In genomic region chr22:17258015-17258827, GRCh38 we compare ENCODE assay signal across 9 cellular contexts. TPM values are rescaled to one million over a fixed set of nuclear protein-coding genes. Genes with fewer than 3 reads are reported as not detected.
DNase-seq lines count a peak whose midpoint lies in the region; ATAC-seq lines count a peak whose summit lies in the region.
"Had no signal": no experiment of that assay in that cellular context is flagged by ENCODE, and none has a peak within 500 bp of the region (broad histone marks: within the 10 kb centered on the region; RNA-seq: fewer than 3 reads in every experiment).

No MANE protein-coding gene starts in this region.

- intact Hi-C loops in left ventricle myocardium superior (cut with micrococcal nuclease) = no loop called here

- H3K27me3 Mint-ChIP-seq in activated T-cell treated with anti-CD3 and anti-CD28 coated beads, Interleukin-2, amount 50 U/mL, for 4 hours (ENCODE audit: low read depth) = no peaks in the 10 kb centered on the region

- ATAC-seq in GM21367 (IDR thresholded peaks at IDR 0.05; ENCODE audit: unreplicated experiment) (peak; percentile 82), HG03571 (IDR thresholded peaks at IDR 0.05; ENCODE audit: unreplicated experiment) (peak; percentile 88), left ventricle myocardium superior (peak; percentile 95)
- peak; percentile 86 to 90 for ATAC-seq in activated T-cell treated with anti-CD3 and anti-CD28 coated beads, Interleukin-2, amount 50 U/mL, for 4 hours

- peak overlapping the region; percentile 35 for H3K4me3 Mint-ChIP-seq in activated T-cell treated with anti-CD3 and anti-CD28 coated beads, Interleukin-2, amount 50 U/mL, for 4 hours

- no peaks in the 10 kb centered on the region for H3K27me3 ChIP-seq in skeletal muscle tissue (ENCODE audit: control insufficient read depth in 3 of 3, insufficient read depth in 3 of 3, low read length in 3 of 3)
- H3K27me3 ChIP-seq: SJSA1 had no signal

- no peaks in the 10 kb centered on the region for H3K36me3 Mint-ChIP-seq in activated T-cell treated with anti-CD3 and anti-CD28 coated beads, Interleukin-2, amount 50 U/mL, for 4 hours (ENCODE audit: insufficient read depth)

- H3K4me3 ChIP-seq in skeletal muscle tissue (ENCODE audit: low read length in 3 of 3) = peak overlapping the region; percentile 63 to 76 (median 71)
- H3K4me3 ChIP-seq: SJSA1 had no signal

- peaks cover 22% of the 10 kb centered on the region for H3K4me1 Mint-ChIP-seq in activated T-cell treated with anti-CD3 and anti-CD28 coated beads, Interleukin-2, amount 50 U/mL, for 4 hours (ENCODE audit: low read depth)

- H3K4me1 ChIP-seq in skeletal muscle tissue (ENCODE audit: control insufficient read depth in 3 of 3, insufficient read depth in 3 of 3, low read length in 3 of 3) = peaks cover 38 to 51% (median 42%) of the 10 kb centered on the region in 3 donors
- H3K4me1 ChIP-seq: SJSA1 had no signal

- H3K9me3 Mint-ChIP-seq in activated T-cell treated with anti-CD3 and anti-CD28 coated beads, Interleukin-2, amount 50 U/mL, for 4 hours = no peaks in the 10 kb centered on the region

- peaks cover 0 to 4% (median 0%) of the 10 kb centered on the region in 3 donors for H3K36me3 ChIP-seq in skeletal muscle tissue (ENCODE audit: control insufficient read depth in 3 of 3, insufficient read depth in 3 of 3, low read length in 3 of 3)
- H3K36me3 ChIP-seq: SJSA1 had no signal

- H3K9ac ChIP-seq in skeletal muscle tissue (ENCODE audit: low read depth in 1 of 3, low read length in 3 of 3) = peak overlapping the region; percentile 82 to 93 (median 85)

- DNase-seq in DMS53 (lab: John Stamatoyannopoulos, UW) (peak; percentile 96), NCI-H82 (lab: John Stamatoyannopoulos, UW) (peak; percentile 94), left ventricle myocardium superior (peak; percentile 70), middle frontal gyrus (ENCODE audit: extremely low spot score, low spot score) (no peak)
- peak; percentile 12 for DNase-seq in activated T-cell treated with anti-CD3 and anti-CD28 coated beads, Interleukin-2, amount 50 U/mL, for 4 hours

- H3K9me3 ChIP-seq in skeletal muscle tissue (ENCODE audit: control insufficient read depth in 3 of 3, low read length in 3 of 3) = no peaks in the 10 kb centered on the region
- H3K9me3 ChIP-seq: SJSA1 had no signal

- peak overlapping the region; percentile 97 for H3K27ac ChIP-seq in skeletal muscle tissue (ENCODE audit: low read depth, low read length)
- H3K27ac ChIP-seq: SJSA1 had no signal

RNA-seq across cellular contexts. Expression of gene ADA2, which starts 39.0 kb away (rescaled TPM):
- total RNA-seq in activated T-cell treated with anti-CD3 and anti-CD28 coated beads, Interleukin-2, amount 50 U/mL, for 4 hours = 1 to 10 TPM; 1.2 to 2.3 (median 1.3) TPM
- 34.0 TPM for total RNA-seq in left ventricle myocardium superior
- 5.7 TPM for total RNA-seq in skeletal muscle tissue
- total RNA-seq: SJSA1 had no signal
